ENCODE assay signal across 36 cellular contexts in genomic region chr5:13356226-13356625, GRCh38.
"Had no signal": no experiment of that assay in that cellular context is flagged by ENCODE, and none has a peak within 500 bp of the region (broad histone marks: within the 10 kb centered on the region; RNA-seq: fewer than 3 reads in every experiment).

No MANE protein-coding gene starts in this region.

- H3K36me3 Mint-ChIP-seq: activated CD4-positive, alpha-beta memory T cell treated with anti-CD3 and anti-CD28 coated beads for 36 hours; activated naive CD4-positive, alpha-beta T cell treated with anti-CD3 and anti-CD28 coated beads, Interleukin-2, amount 50 U/mL, for 72 hours; activated naive CD8-positive, alpha-beta T cell treated with anti-CD3 and anti-CD28 coated beads for 36 hours; T-cell had no signal

- H3K36me3 ChIP-seq: adrenal gland, brain microvascular endothelial cell, cardiac muscle cell had no signal

- DNase-seq: activated B cell treated with CpG ODN at 0.5 μM for 24 hours; activated CD4-positive, alpha-beta memory T cell treated with anti-CD3 and anti-CD28 coated beads for 36 hours; activated CD4-positive, alpha-beta T cell treated with anti-CD3 and anti-CD28 coated beads for 4 hours; activated CD4-positive, alpha-beta T cell treated with anti-CD3 and anti-CD28 coated beads, Interleukin-2, amount 10 ng/mL, durations not matched to agents 24 days and 14 days; activated CD4-positive, alpha-beta T cell treated with anti-CD3 and anti-CD28 coated beads, Interleukin-2, amount 50 U/mL, for 1 hour; activated CD4-positive, alpha-beta T cell treated with anti-CD3 and anti-CD28 coated beads, Interleukin-2, amount 50 U/mL, for 4 hours; activated CD4-positive, CD25-positive, alpha-beta regulatory T cell treated with anti-CD3 and anti-CD28 coated beads, Interleukin-2, amount 50 U/mL, for 72 hours; activated CD8-positive, alpha-beta memory T cell treated with anti-CD3 and anti-CD28 coated beads, Interleukin-2, amount 50 U/mL, for 4 hours; activated CD8-positive, alpha-beta T cell treated with anti-CD3 and anti-CD28 coated beads for 36 hours; activated effector memory CD4-positive, alpha-beta T cell treated with anti-CD3 and anti-CD28 coated beads, Interleukin-2, amount 50 U/mL, for 16 hours; activated gamma-delta T cell treated with Interleukin-2 at 50 U/mL for 16 hours; activated naive CD4-positive, alpha-beta T cell; activated naive CD4-positive, alpha-beta T cell treated with anti-CD3 and anti-CD28 coated beads for 36 hours; activated naive CD4-positive, alpha-beta T cell treated with anti-CD3 and anti-CD28 coated beads, Interleukin-2, amount 50 U/mL, for 16 hours; activated naive CD8-positive, alpha-beta T cell treated with anti-CD3 and anti-CD28 coated beads for 36 hours; activated T-cell treated with anti-CD3 and anti-CD28 coated beads for 4 hours; activated T-cell treated with anti-CD3 and anti-CD28 coated beads, Interleukin-2, amount 50 U/mL, for 1 hour; activated T-cell treated with anti-CD3 and anti-CD28 coated beads, Interleukin-2, amount 50 U/mL, for 4 hours; activated T-cell treated with anti-CD3 and anti-CD28 coated beads, Interleukin-2, amount 50 U/mL, for 72 hours; adrenal gland; amniotic stem cell; aorta; body of pancreas; brain microvascular endothelial cell; caudate nucleus; cerebellar nuclear complex; T-cell; T-helper 17 cell had no signal

- H3K27me3 Mint-ChIP-seq: activated B cell treated with CpG ODN at 0.5 μM for 24 hours; activated CD4-positive, alpha-beta memory T cell treated with anti-CD3 and anti-CD28 coated beads for 36 hours; activated CD4-positive, alpha-beta T cell treated with anti-CD3 and anti-CD28 coated beads, Interleukin-2, amount 10 ng/mL, durations not matched to agents 24 days and 14 days; activated CD8-positive, alpha-beta T cell treated with anti-CD3 and anti-CD28 coated beads for 36 hours; activated naive CD8-positive, alpha-beta T cell treated with anti-CD3 and anti-CD28 coated beads for 36 hours; activated T-helper 17 cell treated with anti-CD3 and anti-CD28 coated beads, Interleukin-2, amount 50 U/mL, for 72 hours; central memory CD8-positive, alpha-beta T cell; T-cell; T-helper 17 cell had no signal

- H3K4me1 Mint-ChIP-seq: activated B cell treated with CpG ODN at 0.5 μM for 24 hours; activated CD4-positive, alpha-beta T cell treated with anti-CD3 and anti-CD28 coated beads, Interleukin-2, amount 10 ng/mL, durations not matched to agents 24 days and 14 days; activated naive CD8-positive, alpha-beta T cell treated with anti-CD3 and anti-CD28 coated beads for 36 hours; activated T-helper 17 cell treated with anti-CD3 and anti-CD28 coated beads, Interleukin-2, amount 50 U/mL, for 72 hours; central memory CD8-positive, alpha-beta T cell; T-cell; T-helper 17 cell had no signal

- H3K27me3 ChIP-seq: adrenal gland, body of pancreas, brain microvascular endothelial cell, cardiac muscle cell had no signal

- H3K27ac Mint-ChIP-seq: activated B cell treated with CpG ODN at 0.5 μM for 24 hours; activated CD4-positive, alpha-beta memory T cell treated with anti-CD3 and anti-CD28 coated beads for 36 hours; activated CD4-positive, alpha-beta T cell treated with anti-CD3 and anti-CD28 coated beads, Interleukin-2, amount 10 ng/mL, durations not matched to agents 24 days and 14 days; activated CD8-positive, alpha-beta T cell treated with anti-CD3 and anti-CD28 coated beads for 36 hours; activated naive CD4-positive, alpha-beta T cell treated with anti-CD3 and anti-CD28 coated beads for 36 hours; activated naive CD4-positive, alpha-beta T cell treated with anti-CD3 and anti-CD28 coated beads, Interleukin-2, amount 50 U/mL, for 72 hours; activated naive CD8-positive, alpha-beta T cell treated with anti-CD3 and anti-CD28 coated beads for 36 hours; activated T-cell treated with anti-CD3 and anti-CD28 coated beads, Interleukin-2, amount 50 U/mL, for 72 hours; activated T-helper 1 cell treated with anti-CD3 and anti-CD28 coated beads, Interleukin-12 subunit alpha, Interleukin-12 subunit beta, Interleukin-2, Interleukin-4 antibody, amounts not matched to agents 30 ng/mL and 10 ng/mL and 1 ng/mL, durations not matched to agents 14 hours and 24 hours and 36 hours; activated T-helper 17 cell treated with anti-CD3 and anti-CD28 coated beads, Interleukin-2, amount 50 U/mL, for 72 hours; T-cell; T-helper 17 cell had no signal

- FAIRE-seq: bronchial epithelial cell, TTC549 had no signal

- H3K4me1 ChIP-seq: adrenal gland, body of pancreas had no signal

- H3K27ac ChIP-seq: adrenal gland, body of pancreas, brain microvascular endothelial cell, cardiac muscle cell, VCaP had no signal

- H3K9me3 Mint-ChIP-seq: activated naive CD8-positive, alpha-beta T cell treated with anti-CD3 and anti-CD28 coated beads for 36 hours had no signal

- H3K4me3 ChIP-seq: adrenal gland, body of pancreas, cardiac muscle cell had no signal

- H3K9me3 ChIP-seq: adrenal gland, body of pancreas had no signal

- H3K4me3 Mint-ChIP-seq: activated B cell treated with CpG ODN at 0.5 μM for 24 hours; activated CD4-positive, alpha-beta memory T cell treated with anti-CD3 and anti-CD28 coated beads for 36 hours; activated CD4-positive, alpha-beta T cell treated with anti-CD3 and anti-CD28 coated beads, Interleukin-2, amount 10 ng/mL, durations not matched to agents 24 days and 14 days; activated CD8-positive, alpha-beta T cell treated with anti-CD3 and anti-CD28 coated beads for 36 hours; activated naive CD4-positive, alpha-beta T cell treated with anti-CD3 and anti-CD28 coated beads for 36 hours; activated naive CD8-positive, alpha-beta T cell treated with anti-CD3 and anti-CD28 coated beads for 36 hours; activated T-cell treated with anti-CD3 and anti-CD28 coated beads, Interleukin-2, amount 50 U/mL, for 4 hours; activated T-cell treated with anti-CD3 and anti-CD28 coated beads, Interleukin-2, amount 50 U/mL, for 72 hours; activated T-helper 1 cell treated with anti-CD3 and anti-CD28 coated beads, Interleukin-12 subunit alpha, Interleukin-12 subunit beta, Interleukin-2, Interleukin-4 antibody, amounts not matched to agents 30 ng/mL and 10 ng/mL and 1 ng/mL, durations not matched to agents 14 hours and 24 hours and 36 hours; activated T-helper 17 cell treated with anti-CD3 and anti-CD28 coated beads, Interleukin-2, amount 50 U/mL, for 72 hours; central memory CD8-positive, alpha-beta T cell; T-cell; T-helper 17 cell had no signal
